ENCODE assay signal across 8 cellular contexts in the genomic region with DNA sequence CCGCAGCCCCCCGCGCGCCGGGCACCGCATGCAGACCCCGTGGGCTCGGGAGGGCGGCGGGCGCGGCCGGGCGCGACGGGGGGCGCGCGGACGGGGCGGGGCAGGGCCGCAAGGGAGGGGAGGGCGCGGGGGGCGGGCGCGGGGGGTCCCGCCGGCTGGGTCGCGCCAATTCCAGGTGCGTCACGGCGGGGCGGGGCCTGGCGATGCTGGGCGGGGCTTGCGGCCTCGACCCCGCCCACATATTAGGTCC. TPM values are rescaled to one million over a fixed set of nuclear protein-coding genes. Genes with fewer than 3 reads are reported as not detected.
DNase-seq lines count a peak whose midpoint lies in the region; ATAC-seq, FAIRE-seq and TF ChIP-seq lines count a peak whose summit lies in the region.

No MANE protein-coding gene starts in this region.

- no peak for ATAC-seq in PC-3
- ATAC-seq in memory B cell (ENCODE audit: low read depth): no peak
- ATAC-seq in GM18858 (IDR thresholded peaks at IDR 0.05; ENCODE audit: unreplicated experiment): no peak
- no peak for ATAC-seq in GM21825 (IDR thresholded peaks at IDR 0.05; ENCODE audit: unreplicated experiment)

- no peak overlapping the region for H2AFZ ChIP-seq in PC-3 (ENCODE audit: low read length)
- no peak overlapping the region for H2AFZ ChIP-seq in astrocyte (ENCODE audit: low read depth, low read length)

- CTCF ChIA-PET in PC-3 (lab: Charles Lee): no interaction called here

- H3K79me2 ChIP-seq in PC-3 (ENCODE audit: low read length): peaks cover 20% of the 10 kb centered on the region
- peaks cover 21% of the 10 kb centered on the region for H3K79me2 ChIP-seq in astrocyte (ENCODE audit: insufficient read depth, low read length)

- POLR2A ChIA-PET in PC-3 (lab: Charles Lee; ENCODE audit: unreplicated experiment): interaction anchor here (0.6 to 1.1 kb wide), 4 partner anchors 15 to 32 kb away, joined by 3 to 9 read pairs (median 4); a partner anchor contains a TSS

- no peaks in the 10 kb centered on the region for H3K9me3 ChIP-seq in PC-3 (ENCODE audit: low read length)
- H3K9me3 ChIP-seq in astrocyte (ENCODE audit: insufficient read depth, low read depth, low read length): peaks cover 5% of the 10 kb centered on the region

- no peaks in the 10 kb centered on the region for H3K27me3 Mint-ChIP-seq in astrocyte (ENCODE audit: low read depth, unreplicated experiment)
- H3K27me3 Mint-ChIP-seq in memory B cell: no peaks in the 10 kb centered on the region

- BruUV-seq in PC-3 (replicated peaks; lab: Mats Ljungman, UMichigan): no TSS peak

- H3K36me3 Mint-ChIP-seq in astrocyte (ENCODE audit: low read depth, unreplicated experiment) (peaks cover 8% of the 10 kb centered on the region), memory B cell (peaks cover 14% of the 10 kb centered on the region)

- H3K4me1 Mint-ChIP-seq in astrocyte (ENCODE audit: low read depth, unreplicated experiment): peaks cover 1% of the 10 kb centered on the region
- H3K4me1 Mint-ChIP-seq in memory B cell: peaks cover 17% of the 10 kb centered on the region

- no peaks in the 10 kb centered on the region for H3K27me3 ChIP-seq in PC-3 (ENCODE audit: low read length)
- no peaks in the 10 kb centered on the region for H3K27me3 ChIP-seq in astrocyte (ENCODE audit: insufficient read depth, low read length)

- peak overlapping the region; percentile 92; the same call in 1 of the 2 replicates for H3K4me2 ChIP-seq in PC-3 (ENCODE audit: low read length)
- peak overlapping the region; percentile 93 for H3K4me2 ChIP-seq in astrocyte (ENCODE audit: low read length)

- H3F3A ChIP-seq in PC-3 (ENCODE audit: low read length, unreplicated experiment): no peaks in the 10 kb centered on the region

- no peaks in the 10 kb centered on the region for H3K9me2 ChIP-seq in PC-3 (replicated peaks; ENCODE audit: low read length)

- H3K9me3 Mint-ChIP-seq in astrocyte (ENCODE audit: unreplicated experiment): peaks cover 2% of the 10 kb centered on the region
- no peaks in the 10 kb centered on the region for H3K9me3 Mint-ChIP-seq in memory B cell

- H3K27ac Mint-ChIP-seq in astrocyte (ENCODE audit: unreplicated experiment): no peak overlapping the region
- peak overlapping the region; percentile 94 for H3K27ac Mint-ChIP-seq in memory B cell

- peak overlapping the region; percentile 78 for H3K4me3 ChIP-seq in PC-3 (ENCODE audit: low read length)
- peak overlapping the region; percentile 70 for H3K4me3 ChIP-seq in astrocyte (ENCODE audit: insufficient read depth, low read depth, low read length)

- peak; percentile 48 for DNase-seq in GM04504 (ENCODE audit: low read depth)
- peak; percentile 73 for DNase-seq in PC-3
- no peak for DNase-seq in astrocyte (ENCODE audit: low read depth)
- DNase-seq in memory B cell (ENCODE audit: low spot score in 2 of 2): no peak
- DNase-seq in stimulated activated CD8-positive, alpha-beta memory T cell treated with anti-CD3 and anti-CD28 coated beads, Interleukin-7, amount 100 ng/mL, for 24 hours (ENCODE audit: low read depth): peak; percentile 71
- no peak for DNase-seq in DMS53 treated with DMSO at 0.1 percent for 48 hours (lab: John Stamatoyannopoulos, UW; ENCODE audit: unreplicated experiment)

- no peak for TF ChIP-seq CTCF in PC-3 (conservative IDR thresholded peaks at IDR 0.05; ENCODE audit: low read depth, low read length)
- no peak for TF ChIP-seq CTCF in astrocyte (IDR thresholded peaks at IDR 0.05; ENCODE audit: insufficient read depth, low read depth, low read length)

- intact Hi-C loops in PC-3 (cut with micrococcal nuclease): loop anchor here (2.0 kb wide), 3 partner anchors 15 to 37 kb away; a partner anchor contains a TSS

- H3K9ac ChIP-seq in PC-3 (ENCODE audit: low read length) (peak overlapping the region; percentile 97), astrocyte (ENCODE audit: low read length) (peak overlapping the region; percentile 84)

- peak overlapping the region; percentile 89; the same call in 1 of the 2 replicates for H3K27ac ChIP-seq in PC-3 (ENCODE audit: low read length)
- H3K27ac ChIP-seq in astrocyte (ENCODE audit: low read depth, low read length): peak overlapping the region; percentile 70

- H3K4me3 Mint-ChIP-seq in astrocyte (ENCODE audit: unreplicated experiment): no peak overlapping the region
- peak overlapping the region; percentile 81 for H3K4me3 Mint-ChIP-seq in memory B cell

- H3K4me1 ChIP-seq in PC-3 (ENCODE audit: insufficient read depth, low read length): peaks cover 5% of the 10 kb centered on the region; the same call in 1 of the 2 replicates
- H3K4me1 ChIP-seq in astrocyte (ENCODE audit: insufficient read depth, low read length): peaks cover 9% of the 10 kb centered on the region

- H4K20me1 ChIP-seq in PC-3 (ENCODE audit: low read length) (no peaks in the 10 kb centered on the region), astrocyte (ENCODE audit: insufficient read depth, low read length) (peaks cover 17% of the 10 kb centered on the region)

- H3K36me3 ChIP-seq in PC-3 (ENCODE audit: low read depth, low read length) (peaks cover 13% of the 10 kb centered on the region), astrocyte (ENCODE audit: insufficient read depth, low read length) (peaks cover 9% of the 10 kb centered on the region)

- no peak for FAIRE-seq in astrocyte (lab: Jason Lieb, UNC)

RNA-seq across cellular contexts. Expression of a gene that starts 0.2 kb away (rescaled TPM):
- 30.2 and 32.1 TPM in 2 replicates for total RNA-seq in PC-3 (2014; rRNA removed)
- total RNA-seq in astrocyte: 15.8 and 19.7 TPM in 2 replicates

RNA-seq across cellular contexts. Expression of a gene that starts 15.5 kb away (rescaled TPM):
- 130 and 155 TPM in 2 replicates for total RNA-seq in PC-3 (2014; rRNA removed)
- total RNA-seq in astrocyte: 25.5 and 26.1 TPM in 2 replicates

RNA-seq across cellular contexts. Expression of a gene that starts 32.4 kb away (rescaled TPM):
- total RNA-seq in PC-3 (2014; rRNA removed) (28.5 and 51.2 TPM in 2 replicates), astrocyte (10.0 and 11.5 TPM in 2 replicates)

Comparison
In these comparisons a context has a peak if more than half of its experiments do, and no peak if none do; other contexts are left out.
1. DNase-seq: peak in GM04504 (single experiment), PC-3 (single experiment) and stimulated activated CD8-positive, alpha-beta memory T cell treated with anti-CD3 and anti-CD28 coated beads, Interleukin-7, amount 100 ng/mL, for 24 hours (single experiment); none in astrocyte (single experiment), memory B cell (0 of 2) and DMS53 treated with DMSO at 0.1 percent for 48 hours (single experiment).